In the genomic region with DNA sequence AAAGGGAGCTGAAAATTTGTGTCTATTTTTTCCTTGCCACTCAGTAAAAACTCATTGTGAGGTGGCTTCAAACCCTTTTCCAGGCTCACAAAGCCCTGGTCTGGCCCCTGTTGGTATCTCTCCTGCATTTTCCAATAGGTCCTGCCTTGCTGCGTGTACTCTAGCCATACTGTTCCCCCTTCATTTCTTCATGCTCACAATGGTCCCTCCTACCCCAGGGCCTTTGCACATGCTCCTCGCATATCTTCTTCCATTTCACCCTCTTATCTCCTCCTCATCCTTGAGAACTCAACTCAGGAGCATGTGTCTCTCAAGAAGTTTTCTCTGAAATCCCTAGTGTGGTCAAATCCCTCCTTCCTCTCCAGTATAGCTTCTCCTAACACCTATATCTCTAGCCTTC, we compare ENCODE assay signal across 29 cellular contexts.
"Had no signal": no experiment of that assay in that cellular context is flagged by ENCODE, and none has a peak within 500 bp of the region (broad histone marks: within the 10 kb centered on the region; RNA-seq: fewer than 3 reads in every experiment).

No MANE protein-coding gene starts in this region.

- H3K27me3 ChIP-seq: neural progenitor cell, ovary, right lobe of liver, sigmoid colon, suprapubic skin, testis, tibial artery, transverse colon, upper lobe of right lung, uterus had no signal

- H3K4me2 ChIP-seq: neural progenitor cell had no signal

- H3K4me1 Mint-ChIP-seq: nephron had no signal

- H3K4me3 ChIP-seq: neural progenitor cell, ovary, psoas muscle, right lobe of liver, sigmoid colon, suprapubic skin, testis, tibial artery, transverse colon, upper lobe of right lung, uterus had no signal

- FAIRE-seq: small intestine had no signal

- H3K79me2 ChIP-seq: parathyroid adenoma had no signal

- H3K9ac ChIP-seq: neural progenitor cell, parathyroid adenoma had no signal

- H3K9me3 Mint-ChIP-seq: nephron; neural progenitor cell; stimulated activated effector memory CD8-positive, alpha-beta T cell treated with anti-CD3 and anti-CD28 coated beads, Interleukin-12 subunit alpha, Interleukin-12 subunit beta, amount 100 ng/mL, for 72 hours; type B pancreatic cell had no signal

- H3K36me3 Mint-ChIP-seq: neural progenitor cell; stimulated activated effector memory CD8-positive, alpha-beta T cell treated with anti-CD3 and anti-CD28 coated beads, Interleukin-12 subunit alpha, Interleukin-12 subunit beta, amount 100 ng/mL, for 72 hours; stimulated activated naive B cell treated with anti-CD40 and anti-IgM and Interleukin-4, amounts not matched to agents 10 μg/mL and 1 μg/mL and 100 μg/mL, for 72 hours; type B pancreatic cell had no signal

- H3K27ac Mint-ChIP-seq: nephron; neural progenitor cell; progenitor cell of endocrine pancreas; stimulated activated effector memory CD8-positive, alpha-beta T cell treated with anti-CD3 and anti-CD28 coated beads, Interleukin-12 subunit alpha, Interleukin-12 subunit beta, amount 100 ng/mL, for 72 hours; stimulated activated naive B cell treated with anti-CD40 and anti-IgM and Interleukin-4, amounts not matched to agents 10 μg/mL and 1 μg/mL and 100 μg/mL, for 72 hours; stimulated activated naive CD8-positive, alpha-beta T cell treated with anti-CD3 and anti-CD28 coated beads, Interleukin-15, Interleukin-2, amounts not matched to agents 100 ng/mL and 50 ng/mL, for 24 hours; type B pancreatic cell had no signal

- H3K4me3 Mint-ChIP-seq: nephron; neural progenitor cell; stimulated activated effector memory CD8-positive, alpha-beta T cell treated with anti-CD3 and anti-CD28 coated beads, Interleukin-12 subunit alpha, Interleukin-12 subunit beta, amount 100 ng/mL, for 72 hours; stimulated activated naive B cell treated with anti-CD40 and anti-IgM and Interleukin-4, amounts not matched to agents 10 μg/mL and 1 μg/mL and 100 μg/mL, for 72 hours; stimulated activated naive CD8-positive, alpha-beta T cell treated with anti-CD3 and anti-CD28 coated beads, Interleukin-15, Interleukin-2, amounts not matched to agents 100 ng/mL and 50 ng/mL, for 24 hours; type B pancreatic cell had no signal

- H2AFZ ChIP-seq: neural progenitor cell, parathyroid adenoma had no signal

- H3K27ac ChIP-seq: neural progenitor cell, ovary, parathyroid adenoma, psoas muscle, right lobe of liver, sigmoid colon, suprapubic skin, testis, tibial artery, transverse colon, upper lobe of right lung, uterus had no signal

- DNase-seq: naive thymus-derived CD4-positive, alpha-beta T cell; occipital lobe; ovary; posterior cingulate gyrus; psoas muscle; right cardiac atrium; right lobe of liver; sigmoid colon; small intestine; stimulated activated CD4-positive, alpha-beta T cell treated with anti-CD3 and anti-CD28 coated beads, Interleukin-15, amount 100 ng/mL, for 24 hours; stimulated activated CD4-positive, alpha-beta T cell treated with anti-CD3 and anti-CD28 coated beads, Interleukin-2, amount 100 ng/mL, for 24 hours; stimulated activated CD4-positive, alpha-beta T cell treated with anti-CD3 and anti-CD28 coated beads, Interleukin-2, amount 100 ng/mL, for 48 hours; stimulated activated CD4-positive, alpha-beta T cell treated with anti-CD3 and anti-CD28 coated beads, Interleukin-4, amount 100 ng/mL, for 24 hours; stimulated activated naive B cell treated with anti-CD40 and anti-IgM and Interleukin-4, amounts not matched to agents 10 μg/mL and 1 μg/mL and 100 μg/mL, for 72 hours; stimulated activated naive CD4-positive, alpha-beta T cell treated with Interleukin-2 at 50 U/mL for 16 hours; substantia nigra; testis; tibial artery; transverse colon; upper lobe of right lung; uterus had no signal

- H3K4me1 ChIP-seq: neural progenitor cell, right lobe of liver, suprapubic skin, testis, tibial artery, transverse colon, upper lobe of right lung, uterus had no signal

- ATAC-seq: naive thymus-derived CD4-positive, alpha-beta T cell; psoas muscle; right cardiac atrium; right lobe of liver; stimulated activated effector memory CD8-positive, alpha-beta T cell treated with anti-CD3 and anti-CD28 coated beads, Interleukin-12 subunit alpha, Interleukin-12 subunit beta, amount 100 ng/mL, for 72 hours; stimulated activated naive B cell treated with anti-CD40 and anti-IgM and Interleukin-4, amounts not matched to agents 10 μg/mL and 1 μg/mL and 100 μg/mL, for 72 hours; upper lobe of right lung had no signal

- H3K36me3 ChIP-seq: neural progenitor cell, ovary, right lobe of liver, sigmoid colon, suprapubic skin, tibial artery, transverse colon, upper lobe of right lung, uterus had no signal

- H3K9me3 ChIP-seq: ovary, psoas muscle, right lobe of liver, sigmoid colon, suprapubic skin, testis, tibial artery, transverse colon, upper lobe of right lung, uterus had no signal
